ENCODE assay signal across 2 cellular contexts in the genomic region with DNA sequence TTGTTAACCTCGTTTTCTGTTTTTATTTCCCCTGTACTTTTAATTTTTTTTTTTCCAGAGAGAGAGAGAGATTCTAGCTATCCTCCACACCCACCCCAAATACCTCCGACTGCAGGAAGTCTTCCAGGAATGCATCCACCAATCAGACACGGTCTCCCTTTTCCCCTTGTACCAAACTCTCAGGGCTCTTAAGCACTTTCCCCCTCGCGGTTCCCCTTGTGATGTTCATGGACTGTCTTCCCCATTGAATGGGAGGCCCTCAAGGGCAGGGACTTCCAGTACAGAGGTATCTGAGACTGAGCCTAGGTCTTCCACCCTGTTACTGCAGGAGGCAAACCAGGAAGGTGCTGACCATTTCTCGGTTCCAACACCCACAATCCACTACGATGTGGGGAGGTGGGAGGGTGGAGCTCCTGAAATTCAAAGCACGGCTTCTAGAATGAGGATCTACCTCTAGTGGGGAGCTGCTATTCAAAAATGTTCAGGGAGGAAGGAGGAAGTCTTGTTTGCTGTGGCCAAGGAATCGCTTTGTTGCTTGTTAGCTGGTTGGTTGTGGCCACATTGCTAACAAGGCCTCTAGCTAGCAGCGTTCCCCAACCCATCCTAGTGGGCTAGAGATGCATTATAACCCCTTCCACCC.
TF ChIP-seq lines count a peak whose summit lies in the region.

No MANE protein-coding gene starts in this region.

TF ChIP-seq in GM23338, 12 proteins besides CTCF, POLR2A, EP300 and RAD21:
- no peak for TF ChIP-seq EZH2phosphoT487 (IDR thresholded peaks at IDR 0.05; ENCODE audit: unreplicated experiment)
- no peak for TF ChIP-seq CREB1 (CRISPR knock-in tag; IDR thresholded peaks at IDR 0.05; ENCODE audit: low read depth)
- TF ChIP-seq, protein P1, sequence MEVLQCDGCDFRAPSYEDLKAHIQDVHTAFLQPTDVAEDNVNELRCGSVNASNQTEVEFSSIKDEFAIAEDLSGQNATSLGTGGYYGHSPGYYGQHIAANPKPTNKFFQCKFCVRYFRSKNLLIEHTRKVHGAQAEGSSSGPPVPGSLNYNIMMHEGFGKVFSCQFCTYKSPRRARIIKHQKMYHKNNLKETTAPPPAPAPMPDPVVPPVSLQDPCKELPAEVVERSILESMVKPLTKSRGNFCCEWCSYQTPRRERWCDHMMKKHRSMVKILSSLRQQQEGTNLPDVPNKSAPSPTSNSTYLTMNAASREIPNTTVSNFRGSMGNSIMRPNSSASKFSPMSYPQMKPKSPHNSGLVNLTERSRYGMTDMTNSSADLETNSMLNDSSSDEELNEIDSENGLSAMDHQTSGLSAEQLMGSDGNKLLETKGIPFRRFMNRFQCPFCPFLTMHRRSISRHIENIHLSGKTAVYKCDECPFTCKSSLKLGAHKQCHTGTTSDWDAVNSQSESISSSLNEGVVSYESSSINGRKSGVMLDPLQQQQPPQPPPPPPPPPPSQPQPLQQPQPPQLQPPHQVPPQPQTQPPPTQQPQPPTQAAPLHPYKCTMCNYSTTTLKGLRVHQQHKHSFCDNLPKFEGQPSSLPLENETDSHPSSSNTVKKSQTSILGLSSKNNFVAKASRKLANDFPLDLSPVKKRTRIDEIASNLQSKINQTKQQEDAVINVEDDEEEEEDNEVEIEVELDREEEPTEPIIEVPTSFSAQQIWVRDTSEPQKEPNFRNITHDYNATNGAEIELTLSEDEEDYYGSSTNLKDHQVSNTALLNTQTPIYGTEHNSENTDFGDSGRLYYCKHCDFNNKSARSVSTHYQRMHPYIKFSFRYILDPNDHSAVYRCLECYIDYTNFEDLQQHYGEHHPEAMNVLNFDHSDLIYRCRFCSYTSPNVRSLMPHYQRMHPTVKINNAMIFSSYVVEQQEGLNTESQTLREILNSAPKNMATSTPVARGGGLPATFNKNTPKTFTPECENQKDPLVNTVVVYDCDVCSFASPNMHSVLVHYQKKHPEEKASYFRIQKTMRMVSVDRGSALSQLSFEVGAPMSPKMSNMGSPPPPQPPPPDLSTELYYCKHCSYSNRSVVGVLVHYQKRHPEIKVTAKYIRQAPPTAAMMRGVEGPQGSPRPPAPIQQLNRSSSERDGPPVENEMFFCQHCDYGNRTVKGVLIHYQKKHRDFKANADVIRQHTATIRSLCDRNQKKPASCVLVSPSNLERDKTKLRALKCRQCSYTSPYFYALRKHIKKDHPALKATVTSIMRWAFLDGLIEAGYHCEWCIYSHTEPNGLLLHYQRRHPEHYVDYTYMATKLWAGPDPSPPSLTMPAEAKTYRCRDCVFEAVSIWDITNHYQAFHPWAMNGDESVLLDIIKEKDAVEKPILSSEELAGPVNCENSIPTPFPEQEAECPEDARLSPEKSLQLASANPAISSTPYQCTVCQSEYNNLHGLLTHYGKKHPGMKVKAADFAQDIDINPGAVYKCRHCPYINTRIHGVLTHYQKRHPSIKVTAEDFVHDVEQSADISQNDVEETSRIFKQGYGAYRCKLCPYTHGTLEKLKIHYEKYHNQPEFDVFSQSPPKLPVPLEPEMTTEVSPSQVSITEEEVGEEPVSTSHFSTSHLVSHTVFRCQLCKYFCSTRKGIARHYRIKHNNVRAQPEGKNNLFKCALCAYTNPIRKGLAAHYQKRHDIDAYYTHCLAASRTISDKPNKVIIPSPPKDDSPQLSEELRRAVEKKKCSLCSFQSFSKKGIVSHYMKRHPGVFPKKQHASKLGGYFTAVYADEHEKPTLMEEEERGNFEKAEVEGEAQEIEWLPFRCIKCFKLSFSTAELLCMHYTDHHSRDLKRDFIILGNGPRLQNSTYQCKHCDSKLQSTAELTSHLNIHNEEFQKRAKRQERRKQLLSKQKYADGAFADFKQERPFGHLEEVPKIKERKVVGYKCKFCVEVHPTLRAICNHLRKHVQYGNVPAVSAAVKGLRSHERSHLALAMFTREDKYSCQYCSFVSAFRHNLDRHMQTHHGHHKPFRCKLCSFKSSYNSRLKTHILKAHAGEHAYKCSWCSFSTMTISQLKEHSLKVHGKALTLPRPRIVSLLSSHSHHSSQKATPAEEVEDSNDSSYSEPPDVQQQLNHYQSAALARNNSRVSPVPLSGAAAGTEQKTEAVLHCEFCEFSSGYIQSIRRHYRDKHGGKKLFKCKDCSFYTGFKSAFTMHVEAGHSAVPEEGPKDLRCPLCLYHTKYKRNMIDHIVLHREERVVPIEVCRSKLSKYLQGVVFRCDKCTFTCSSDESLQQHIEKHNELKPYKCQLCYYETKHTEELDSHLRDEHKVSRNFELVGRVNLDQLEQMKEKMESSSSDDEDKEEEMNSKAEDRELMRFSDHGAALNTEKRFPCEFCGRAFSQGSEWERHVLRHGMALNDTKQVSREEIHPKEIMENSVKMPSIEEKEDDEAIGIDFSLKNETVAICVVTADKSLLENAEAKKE (CRISPR knock-in tag; IDR thresholded peaks at IDR 0.05), result no peak
- TF ChIP-seq, protein P2, sequence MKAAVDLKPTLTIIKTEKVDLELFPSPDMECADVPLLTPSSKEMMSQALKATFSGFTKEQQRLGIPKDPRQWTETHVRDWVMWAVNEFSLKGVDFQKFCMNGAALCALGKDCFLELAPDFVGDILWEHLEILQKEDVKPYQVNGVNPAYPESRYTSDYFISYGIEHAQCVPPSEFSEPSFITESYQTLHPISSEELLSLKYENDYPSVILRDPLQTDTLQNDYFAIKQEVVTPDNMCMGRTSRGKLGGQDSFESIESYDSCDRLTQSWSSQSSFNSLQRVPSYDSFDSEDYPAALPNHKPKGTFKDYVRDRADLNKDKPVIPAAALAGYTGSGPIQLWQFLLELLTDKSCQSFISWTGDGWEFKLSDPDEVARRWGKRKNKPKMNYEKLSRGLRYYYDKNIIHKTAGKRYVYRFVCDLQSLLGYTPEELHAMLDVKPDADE (IDR thresholded peaks at IDR 0.05), result no peak
- TF ChIP-seq ZNF331 (CRISPR knock-in tag; IDR thresholded peaks at IDR 0.05; ENCODE audit: low read depth), result no peak

TF ChIP-seq in H1, 55 proteins besides CTCF, POLR2A, EP300 and RAD21:
- TF ChIP-seq SUZ12 (IDR thresholded peaks at IDR 0.05; ENCODE audit: low read length), result no peak
- TF ChIP-seq KDM1A (IDR thresholded peaks at IDR 0.05; ENCODE audit: borderline replicate concordance, low read length), result no peak
- no peak for TF ChIP-seq GTF2F1 (IDR thresholded peaks at IDR 0.05; ENCODE audit: borderline replicate concordance, low read depth, low read length)
- TF ChIP-seq KDM4A (IDR thresholded peaks at IDR 0.05; ENCODE audit: low read depth, low read length, severe bottlenecking), result no peak
- TF ChIP-seq, protein P3, sequence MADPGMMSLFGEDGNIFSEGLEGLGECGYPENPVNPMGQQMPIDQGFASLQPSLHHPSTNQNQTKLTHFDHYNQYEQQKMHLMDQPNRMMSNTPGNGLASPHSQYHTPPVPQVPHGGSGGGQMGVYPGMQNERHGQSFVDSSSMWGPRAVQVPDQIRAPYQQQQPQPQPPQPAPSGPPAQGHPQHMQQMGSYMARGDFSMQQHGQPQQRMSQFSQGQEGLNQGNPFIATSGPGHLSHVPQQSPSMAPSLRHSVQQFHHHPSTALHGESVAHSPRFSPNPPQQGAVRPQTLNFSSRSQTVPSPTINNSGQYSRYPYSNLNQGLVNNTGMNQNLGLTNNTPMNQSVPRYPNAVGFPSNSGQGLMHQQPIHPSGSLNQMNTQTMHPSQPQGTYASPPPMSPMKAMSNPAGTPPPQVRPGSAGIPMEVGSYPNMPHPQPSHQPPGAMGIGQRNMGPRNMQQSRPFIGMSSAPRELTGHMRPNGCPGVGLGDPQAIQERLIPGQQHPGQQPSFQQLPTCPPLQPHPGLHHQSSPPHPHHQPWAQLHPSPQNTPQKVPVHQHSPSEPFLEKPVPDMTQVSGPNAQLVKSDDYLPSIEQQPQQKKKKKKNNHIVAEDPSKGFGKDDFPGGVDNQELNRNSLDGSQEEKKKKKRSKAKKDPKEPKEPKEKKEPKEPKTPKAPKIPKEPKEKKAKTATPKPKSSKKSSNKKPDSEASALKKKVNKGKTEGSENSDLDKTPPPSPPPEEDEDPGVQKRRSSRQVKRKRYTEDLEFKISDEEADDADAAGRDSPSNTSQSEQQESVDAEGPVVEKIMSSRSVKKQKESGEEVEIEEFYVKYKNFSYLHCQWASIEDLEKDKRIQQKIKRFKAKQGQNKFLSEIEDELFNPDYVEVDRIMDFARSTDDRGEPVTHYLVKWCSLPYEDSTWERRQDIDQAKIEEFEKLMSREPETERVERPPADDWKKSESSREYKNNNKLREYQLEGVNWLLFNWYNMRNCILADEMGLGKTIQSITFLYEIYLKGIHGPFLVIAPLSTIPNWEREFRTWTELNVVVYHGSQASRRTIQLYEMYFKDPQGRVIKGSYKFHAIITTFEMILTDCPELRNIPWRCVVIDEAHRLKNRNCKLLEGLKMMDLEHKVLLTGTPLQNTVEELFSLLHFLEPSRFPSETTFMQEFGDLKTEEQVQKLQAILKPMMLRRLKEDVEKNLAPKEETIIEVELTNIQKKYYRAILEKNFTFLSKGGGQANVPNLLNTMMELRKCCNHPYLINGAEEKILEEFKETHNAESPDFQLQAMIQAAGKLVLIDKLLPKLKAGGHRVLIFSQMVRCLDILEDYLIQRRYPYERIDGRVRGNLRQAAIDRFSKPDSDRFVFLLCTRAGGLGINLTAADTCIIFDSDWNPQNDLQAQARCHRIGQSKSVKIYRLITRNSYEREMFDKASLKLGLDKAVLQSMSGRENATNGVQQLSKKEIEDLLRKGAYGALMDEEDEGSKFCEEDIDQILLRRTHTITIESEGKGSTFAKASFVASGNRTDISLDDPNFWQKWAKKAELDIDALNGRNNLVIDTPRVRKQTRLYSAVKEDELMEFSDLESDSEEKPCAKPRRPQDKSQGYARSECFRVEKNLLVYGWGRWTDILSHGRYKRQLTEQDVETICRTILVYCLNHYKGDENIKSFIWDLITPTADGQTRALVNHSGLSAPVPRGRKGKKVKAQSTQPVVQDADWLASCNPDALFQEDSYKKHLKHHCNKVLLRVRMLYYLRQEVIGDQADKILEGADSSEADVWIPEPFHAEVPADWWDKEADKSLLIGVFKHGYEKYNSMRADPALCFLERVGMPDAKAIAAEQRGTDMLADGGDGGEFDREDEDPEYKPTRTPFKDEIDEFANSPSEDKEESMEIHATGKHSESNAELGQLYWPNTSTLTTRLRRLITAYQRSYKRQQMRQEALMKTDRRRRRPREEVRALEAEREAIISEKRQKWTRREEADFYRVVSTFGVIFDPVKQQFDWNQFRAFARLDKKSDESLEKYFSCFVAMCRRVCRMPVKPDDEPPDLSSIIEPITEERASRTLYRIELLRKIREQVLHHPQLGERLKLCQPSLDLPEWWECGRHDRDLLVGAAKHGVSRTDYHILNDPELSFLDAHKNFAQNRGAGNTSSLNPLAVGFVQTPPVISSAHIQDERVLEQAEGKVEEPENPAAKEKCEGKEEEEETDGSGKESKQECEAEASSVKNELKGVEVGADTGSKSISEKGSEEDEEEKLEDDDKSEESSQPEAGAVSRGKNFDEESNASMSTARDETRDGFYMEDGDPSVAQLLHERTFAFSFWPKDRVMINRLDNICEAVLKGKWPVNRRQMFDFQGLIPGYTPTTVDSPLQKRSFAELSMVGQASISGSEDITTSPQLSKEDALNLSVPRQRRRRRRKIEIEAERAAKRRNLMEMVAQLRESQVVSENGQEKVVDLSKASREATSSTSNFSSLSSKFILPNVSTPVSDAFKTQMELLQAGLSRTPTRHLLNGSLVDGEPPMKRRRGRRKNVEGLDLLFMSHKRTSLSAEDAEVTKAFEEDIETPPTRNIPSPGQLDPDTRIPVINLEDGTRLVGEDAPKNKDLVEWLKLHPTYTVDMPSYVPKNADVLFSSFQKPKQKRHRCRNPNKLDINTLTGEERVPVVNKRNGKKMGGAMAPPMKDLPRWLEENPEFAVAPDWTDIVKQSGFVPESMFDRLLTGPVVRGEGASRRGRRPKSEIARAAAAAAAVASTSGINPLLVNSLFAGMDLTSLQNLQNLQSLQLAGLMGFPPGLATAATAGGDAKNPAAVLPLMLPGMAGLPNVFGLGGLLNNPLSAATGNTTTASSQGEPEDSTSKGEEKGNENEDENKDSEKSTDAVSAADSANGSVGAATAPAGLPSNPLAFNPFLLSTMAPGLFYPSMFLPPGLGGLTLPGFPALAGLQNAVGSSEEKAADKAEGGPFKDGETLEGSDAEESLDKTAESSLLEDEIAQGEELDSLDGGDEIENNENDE (IDR thresholded peaks at IDR 0.05; ENCODE audit: insufficient replicate concordance, low read length), result no peak
- TF ChIP-seq, protein P4, sequence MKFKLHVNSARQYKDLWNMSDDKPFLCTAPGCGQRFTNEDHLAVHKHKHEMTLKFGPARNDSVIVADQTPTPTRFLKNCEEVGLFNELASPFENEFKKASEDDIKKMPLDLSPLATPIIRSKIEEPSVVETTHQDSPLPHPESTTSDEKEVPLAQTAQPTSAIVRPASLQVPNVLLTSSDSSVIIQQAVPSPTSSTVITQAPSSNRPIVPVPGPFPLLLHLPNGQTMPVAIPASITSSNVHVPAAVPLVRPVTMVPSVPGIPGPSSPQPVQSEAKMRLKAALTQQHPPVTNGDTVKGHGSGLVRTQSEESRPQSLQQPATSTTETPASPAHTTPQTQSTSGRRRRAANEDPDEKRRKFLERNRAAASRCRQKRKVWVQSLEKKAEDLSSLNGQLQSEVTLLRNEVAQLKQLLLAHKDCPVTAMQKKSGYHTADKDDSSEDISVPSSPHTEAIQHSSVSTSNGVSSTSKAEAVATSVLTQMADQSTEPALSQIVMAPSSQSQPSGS (IDR thresholded peaks at IDR 0.05; ENCODE audit: low read length), result no peak
- TF ChIP-seq SP2 (IDR thresholded peaks at IDR 0.05; ENCODE audit: low read length), result no peak
- no peak for TF ChIP-seq ASH2L (IDR thresholded peaks at IDR 0.05; ENCODE audit: low read length)
